In genomic region chr16:78961464-78961863, GRCh38 we compare ENCODE assay signal across 1 cellular context.
TF ChIP-seq lines count a peak whose summit lies in the region.

No MANE protein-coding gene starts in this region.

TF ChIP-seq in GM12878, 131 proteins besides CTCF, POLR2A, EP300 and RAD21 (continued from another document):
- TF ChIP-seq, protein P1, sequence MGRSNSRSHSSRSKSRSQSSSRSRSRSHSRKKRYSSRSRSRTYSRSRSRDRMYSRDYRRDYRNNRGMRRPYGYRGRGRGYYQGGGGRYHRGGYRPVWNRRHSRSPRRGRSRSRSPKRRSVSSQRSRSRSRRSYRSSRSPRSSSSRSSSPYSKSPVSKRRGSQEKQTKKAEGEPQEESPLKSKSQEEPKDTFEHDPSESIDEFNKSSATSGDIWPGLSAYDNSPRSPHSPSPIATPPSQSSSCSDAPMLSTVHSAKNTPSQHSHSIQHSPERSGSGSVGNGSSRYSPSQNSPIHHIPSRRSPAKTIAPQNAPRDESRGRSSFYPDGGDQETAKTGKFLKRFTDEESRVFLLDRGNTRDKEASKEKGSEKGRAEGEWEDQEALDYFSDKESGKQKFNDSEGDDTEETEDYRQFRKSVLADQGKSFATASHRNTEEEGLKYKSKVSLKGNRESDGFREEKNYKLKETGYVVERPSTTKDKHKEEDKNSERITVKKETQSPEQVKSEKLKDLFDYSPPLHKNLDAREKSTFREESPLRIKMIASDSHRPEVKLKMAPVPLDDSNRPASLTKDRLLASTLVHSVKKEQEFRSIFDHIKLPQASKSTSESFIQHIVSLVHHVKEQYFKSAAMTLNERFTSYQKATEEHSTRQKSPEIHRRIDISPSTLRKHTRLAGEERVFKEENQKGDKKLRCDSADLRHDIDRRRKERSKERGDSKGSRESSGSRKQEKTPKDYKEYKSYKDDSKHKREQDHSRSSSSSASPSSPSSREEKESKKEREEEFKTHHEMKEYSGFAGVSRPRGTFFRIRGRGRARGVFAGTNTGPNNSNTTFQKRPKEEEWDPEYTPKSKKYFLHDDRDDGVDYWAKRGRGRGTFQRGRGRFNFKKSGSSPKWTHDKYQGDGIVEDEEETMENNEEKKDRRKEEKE (IDR thresholded peaks at IDR 0.05) = no peak
- TF ChIP-seq TARDBP (IDR thresholded peaks at IDR 0.05; ENCODE audit: borderline replicate concordance) (no peak), MLLT1 (IDR thresholded peaks at IDR 0.05) (no peak), SPI1 (IDR thresholded peaks at IDR 0.05; ENCODE audit: borderline replicate concordance, insufficient read depth, low read depth, low read length) (peak; percentile 95), FOS (IDR thresholded peaks at IDR 0.05; ENCODE audit: borderline replicate concordance, extremely low read depth, insufficient read length) (no peak), RCOR1 (conservative IDR thresholded peaks at IDR 0.05; ENCODE audit: low read depth, low read length) (no peak), MTA2 (IDR thresholded peaks at IDR 0.05; ENCODE audit: low read depth) (peak; percentile 81), EGR1 (IDR thresholded peaks at IDR 0.05; ENCODE audit: borderline replicate concordance in 1 of 2, low read depth in 2 of 2, low read length in 2 of 2) (no peak), CHD1 (IDR thresholded peaks at IDR 0.05; ENCODE audit: low read depth, low read length) (no peak), ZBED1 (IDR thresholded peaks at IDR 0.05; ENCODE audit: borderline replicate concordance) (peak; percentile 41; the same call in 1 of the 2 replicates), NFYA (IDR thresholded peaks at IDR 0.05; ENCODE audit: borderline replicate concordance, low read depth, low read length) (no peak), PAX8 (IDR thresholded peaks at IDR 0.05) (no peak), TCF7 (IDR thresholded peaks at IDR 0.05; ENCODE audit: borderline replicate concordance) (peak; percentile 87), FOXK2 (IDR thresholded peaks at IDR 0.05) (peak; percentile 13; the same call in 1 of the 2 replicates), BHLHE40 (IDR thresholded peaks at IDR 0.05; ENCODE audit: borderline replicate concordance in 1 of 2, low read depth in 2 of 2, low read length in 1 of 2) (peak; percentile 94 to 97), ESRRA (IDR thresholded peaks at IDR 0.05; ENCODE audit: low read length) (no peak), CREM (IDR thresholded peaks at IDR 0.05; ENCODE audit: low read depth) (peak; percentile 38; the same call in 1 of the 2 replicates), ZNF622 (IDR thresholded peaks at IDR 0.05) (no peak), EED (IDR thresholded peaks at IDR 0.05; ENCODE audit: low read depth) (peak; percentile 84), SP1 (IDR thresholded peaks at IDR 0.05; ENCODE audit: low read depth, low read length) (no peak), SMC3 (IDR thresholded peaks at IDR 0.05; ENCODE audit: borderline replicate concordance, low read length) (no peak), HCFC1 (IDR thresholded peaks at IDR 0.05; ENCODE audit: low read length) (no peak), NFIC (IDR thresholded peaks at IDR 0.05; ENCODE audit: low read depth, low read length) (peak; percentile 86), RAD51 (IDR thresholded peaks at IDR 0.05) (no peak), NR2C1 (IDR thresholded peaks at IDR 0.05) (no peak), FOXM1 (IDR thresholded peaks at IDR 0.05; ENCODE audit: low read depth, low read length) (peak; percentile 83; the same call in 1 of the 2 replicates), YY1 (IDR thresholded peaks at IDR 0.05; ENCODE audit: low read depth, low read length) (no peak), E4F1 (IDR thresholded peaks at IDR 0.05; ENCODE audit: borderline replicate concordance, partially characterized antibody) (no peak), RB1 (IDR thresholded peaks at IDR 0.05; ENCODE audit: borderline replicate concordance) (no peak), DPF2 (IDR thresholded peaks at IDR 0.05) (peak; percentile 58), RELB (IDR thresholded peaks at IDR 0.05; ENCODE audit: low read depth) (peak; percentile 65)
- TF ChIP-seq, protein P2, sequence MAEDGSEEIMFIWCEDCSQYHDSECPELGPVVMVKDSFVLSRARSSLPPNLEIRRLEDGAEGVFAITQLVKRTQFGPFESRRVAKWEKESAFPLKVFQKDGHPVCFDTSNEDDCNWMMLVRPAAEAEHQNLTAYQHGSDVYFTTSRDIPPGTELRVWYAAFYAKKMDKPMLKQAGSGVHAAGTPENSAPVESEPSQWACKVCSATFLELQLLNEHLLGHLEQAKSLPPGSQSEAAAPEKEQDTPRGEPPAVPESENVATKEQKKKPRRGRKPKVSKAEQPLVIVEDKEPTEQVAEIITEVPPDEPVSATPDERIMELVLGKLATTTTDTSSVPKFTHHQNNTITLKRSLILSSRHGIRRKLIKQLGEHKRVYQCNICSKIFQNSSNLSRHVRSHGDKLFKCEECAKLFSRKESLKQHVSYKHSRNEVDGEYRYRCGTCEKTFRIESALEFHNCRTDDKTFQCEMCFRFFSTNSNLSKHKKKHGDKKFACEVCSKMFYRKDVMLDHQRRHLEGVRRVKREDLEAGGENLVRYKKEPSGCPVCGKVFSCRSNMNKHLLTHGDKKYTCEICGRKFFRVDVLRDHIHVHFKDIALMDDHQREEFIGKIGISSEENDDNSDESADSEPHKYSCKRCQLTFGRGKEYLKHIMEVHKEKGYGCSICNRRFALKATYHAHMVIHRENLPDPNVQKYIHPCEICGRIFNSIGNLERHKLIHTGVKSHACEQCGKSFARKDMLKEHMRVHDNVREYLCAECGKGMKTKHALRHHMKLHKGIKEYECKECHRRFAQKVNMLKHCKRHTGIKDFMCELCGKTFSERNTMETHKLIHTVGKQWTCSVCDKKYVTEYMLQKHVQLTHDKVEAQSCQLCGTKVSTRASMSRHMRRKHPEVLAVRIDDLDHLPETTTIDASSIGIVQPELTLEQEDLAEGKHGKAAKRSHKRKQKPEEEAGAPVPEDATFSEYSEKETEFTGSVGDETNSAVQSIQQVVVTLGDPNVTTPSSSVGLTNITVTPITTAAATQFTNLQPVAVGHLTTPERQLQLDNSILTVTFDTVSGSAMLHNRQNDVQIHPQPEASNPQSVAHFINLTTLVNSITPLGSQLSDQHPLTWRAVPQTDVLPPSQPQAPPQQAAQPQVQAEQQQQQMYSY (CRISPR knock-in tag; IDR thresholded peaks at IDR 0.05) = no peak
- TF ChIP-seq, protein P3, sequence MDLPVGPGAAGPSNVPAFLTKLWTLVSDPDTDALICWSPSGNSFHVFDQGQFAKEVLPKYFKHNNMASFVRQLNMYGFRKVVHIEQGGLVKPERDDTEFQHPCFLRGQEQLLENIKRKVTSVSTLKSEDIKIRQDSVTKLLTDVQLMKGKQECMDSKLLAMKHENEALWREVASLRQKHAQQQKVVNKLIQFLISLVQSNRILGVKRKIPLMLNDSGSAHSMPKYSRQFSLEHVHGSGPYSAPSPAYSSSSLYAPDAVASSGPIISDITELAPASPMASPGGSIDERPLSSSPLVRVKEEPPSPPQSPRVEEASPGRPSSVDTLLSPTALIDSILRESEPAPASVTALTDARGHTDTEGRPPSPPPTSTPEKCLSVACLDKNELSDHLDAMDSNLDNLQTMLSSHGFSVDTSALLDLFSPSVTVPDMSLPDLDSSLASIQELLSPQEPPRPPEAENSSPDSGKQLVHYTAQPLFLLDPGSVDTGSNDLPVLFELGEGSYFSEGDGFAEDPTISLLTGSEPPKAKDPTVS (IDR thresholded peaks at IDR 0.05; ENCODE audit: low read depth, low read length) = no peak
